25 cellular contexts compared by ENCODE assay signal in the genomic region with DNA sequence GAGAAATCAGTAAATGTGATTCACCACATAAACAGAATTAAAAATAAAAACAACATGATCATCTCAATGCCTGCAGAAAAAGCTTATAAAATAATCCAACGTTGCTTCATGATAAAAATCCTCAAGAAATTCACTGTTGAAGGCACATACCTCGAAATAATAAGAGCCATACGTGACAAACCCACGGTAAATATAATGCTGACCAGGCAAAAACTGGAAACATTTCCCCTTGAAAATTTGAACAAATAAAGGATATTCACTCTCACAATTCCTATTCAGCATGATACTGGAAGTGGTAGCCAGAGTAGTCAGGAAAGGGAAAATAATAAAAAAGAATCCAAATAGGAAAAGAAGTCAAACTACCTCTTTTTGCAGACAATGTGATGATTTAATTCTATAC.
DNase-seq lines count a peak whose midpoint lies in the region; ATAC-seq, FAIRE-seq and TF ChIP-seq lines count a peak whose summit lies in the region.
"Had no signal": no experiment of that assay in that cellular context is flagged by ENCODE, and none has a peak within 500 bp of the region (broad histone marks: within the 10 kb centered on the region; RNA-seq: fewer than 3 reads in every experiment).

No MANE protein-coding gene starts in this region.

- TF ChIP-seq POLR2A in HepG2 (IDR thresholded peaks at IDR 0.05; ENCODE audit: insufficient read depth in 1 of 2, low read depth in 2 of 2, low read length in 2 of 2) = no peak
- no peak for TF ChIP-seq POLR2A in right lobe of liver (IDR thresholded peaks at IDR 0.05)
- no peak for TF ChIP-seq POLR2A in IMR-90 (IDR thresholded peaks at IDR 0.05; ENCODE audit: low read depth, low read length)
- no peak for TF ChIP-seq POLR2A in H1 (IDR thresholded peaks at IDR 0.05; ENCODE audit: control extremely low read depth in 1 of 2, low read depth in 2 of 2, low read length in 2 of 2)
- no peak for TF ChIP-seq POLR2A in upper lobe of left lung (IDR thresholded peaks at IDR 0.05)

- H2BK20ac ChIP-seq in IMR-90 (ENCODE audit: low read depth, low read length) (no peak overlapping the region), H1 (ENCODE audit: low read length) (no peak overlapping the region)

- TF ChIP-seq RAD21 in HepG2 (CRISPR knock-in tag; IDR thresholded peaks at IDR 0.05) = no peak
- no peak for TF ChIP-seq RAD21 in IMR-90 (IDR thresholded peaks at IDR 0.05; ENCODE audit: low read length)
- no peak for TF ChIP-seq RAD21 in H1 (IDR thresholded peaks at IDR 0.05 in 1 of 2, conservative IDR thresholded peaks at IDR 0.05 in 1 of 2; ENCODE audit: low read depth in 2 of 2, low read length in 2 of 2)

- H3K4me2 ChIP-seq in HepG2 (ENCODE audit: low read depth, low read length) (no peak overlapping the region), IMR-90 (ENCODE audit: low read depth, low read length) (no peak overlapping the region), H1 (ENCODE audit: insufficient read depth in 1 of 2, low read depth in 2 of 2, low read length in 2 of 2) (no peak overlapping the region)
- H3K4me2 ChIP-seq: BLaER1 had no signal

- no peak overlapping the region for H4K5ac ChIP-seq in IMR-90 (ENCODE audit: low read depth, low read length)
- H4K5ac ChIP-seq in H1 (ENCODE audit: insufficient read length, low read depth, low read length) = no peak overlapping the region

- H2BK120ac ChIP-seq in IMR-90 (ENCODE audit: low read depth, low read length) (no peak overlapping the region), H1 (replicated peaks; ENCODE audit: low read depth, low read length) (no peak overlapping the region)

- TF ChIP-seq EP300 in HepG2 (IDR thresholded peaks at IDR 0.05; ENCODE audit: low read depth in 2 of 2, low read length in 2 of 2) (no peak), HepG2 (CRISPR knock-in tag; IDR thresholded peaks at IDR 0.05; ENCODE audit: borderline replicate concordance) (no peak), H1 (IDR thresholded peaks at IDR 0.05; ENCODE audit: borderline replicate concordance in 1 of 2, low read depth in 2 of 2, low read length in 2 of 2) (no peak), upper lobe of left lung (IDR thresholded peaks at IDR 0.05) (no peak)

- BruUV-seq in HepG2 (replicated peaks; lab: Mats Ljungman, UMichigan) = no TSS peak
- BruUV-seq in IMR-90 (replicated peaks; lab: Mats Ljungman, UMichigan) = no TSS peak

- H2BK15ac ChIP-seq in IMR-90 (ENCODE audit: low read depth, low read length) (no peak overlapping the region), H1 (ENCODE audit: low read length) (no peak overlapping the region)

- no peaks in the 10 kb centered on the region for H3K9me3 ChIP-seq in HepG2 (ENCODE audit: low read length)
- H3K9me3 ChIP-seq in right lobe of liver = no peaks in the 10 kb centered on the region
- no peaks in the 10 kb centered on the region for H3K9me3 ChIP-seq in IMR-90 (ENCODE audit: control insufficient read depth, insufficient read depth, low read length)
- no peaks in the 10 kb centered on the region for H3K9me3 ChIP-seq in H1 (ENCODE audit: insufficient read depth in 2 of 2, low read depth in 1 of 2, low read length in 1 of 2)
- no peaks in the 10 kb centered on the region for H3K9me3 ChIP-seq in upper lobe of left lung
- H3K9me3 ChIP-seq: BE2C, BLaER1 had no signal

- H3K9me1 ChIP-seq in IMR-90 (ENCODE audit: insufficient read depth, low read length) = no peaks in the 10 kb centered on the region

- H3K4me3 ChIP-seq in HepG2 (replicated peaks in 1 of 3; ENCODE audit: insufficient read depth in 1 of 3, low read depth in 2 of 3, low read length in 3 of 3) (no peak overlapping the region), right lobe of liver (no peak overlapping the region), IMR-90 (ENCODE audit: insufficient read depth, low read depth, low read length) (no peak overlapping the region), H1 (ENCODE audit: extremely low read depth in 1 of 4, insufficient read depth in 2 of 4, low read depth in 3 of 4, low read length in 4 of 4) (no peak overlapping the region), upper lobe of left lung (no peak overlapping the region)
- H3K4me3 ChIP-seq: BLaER1, GM12878 had no signal

- 0% methylated on average over 4 of the region's 4 CpGs for WGBS in HepG2 (ENCODE audit: low lambda C conversion rate)
- WGBS in right lobe of liver (ENCODE audit: insufficient coverage, low coverage, low lambda C conversion rate, missing lambda C conversion rate) = 38% methylated on average over 4 of the region's 4 CpGs
- no CpG with 5 or more reads among the region's 4 CpGs for WGBS in IMR-90 (ENCODE audit: extremely low coverage in 2 of 2, insufficient read length in 1 of 2), 2 experiments
- 95% methylated on average over 4 of the region's 4 CpGs; no CpG with 5 or more reads in 1 of the 2 experiments for WGBS in H1 (ENCODE audit: extremely low coverage in 1 of 2, insufficient coverage in 1 of 2, insufficient read length in 1 of 2, insufficient replicate concordance in 2 of 2, low coverage in 1 of 2, low lambda C conversion rate in 2 of 2, missing lambda C conversion rate in 1 of 2), 2 experiments
- 80 to 89% methylated on average over 4 of the region's 4 CpGs for WGBS in upper lobe of left lung, 2 donors

- CTCF ChIA-PET in HepG2 (lab: Yijun Ruan, JAX; ENCODE audit: low intra/inter-chr PET ratio, low total read pairs) = no interaction called here
- CTCF ChIA-PET in IMR-90 (lab: Yijun Ruan, JAX) = no interaction called here
- CTCF ChIA-PET in H1 (lab: Charles Lee; ENCODE audit: partially characterized antibody) = no interaction called here

- H2AK5ac ChIP-seq in IMR-90 (ENCODE audit: low read depth, low read length) = no peak overlapping the region
- no peak overlapping the region for H2AK5ac ChIP-seq in H1 (ENCODE audit: low read depth, low read length)

- H2AK9ac ChIP-seq in IMR-90 (replicated peaks; ENCODE audit: low read depth, low read length, poor library complexity) = no peak overlapping the region

- H4K20me1 ChIP-seq in HepG2 (ENCODE audit: insufficient read depth, low read length) (no peaks in the 10 kb centered on the region), IMR-90 (ENCODE audit: insufficient read depth, low read length) (no peaks in the 10 kb centered on the region), H1 (replicated peaks in 1 of 2; ENCODE audit: control insufficient read depth in 1 of 2, insufficient read depth in 2 of 2, low read length in 2 of 2) (no peaks in the 10 kb centered on the region)
- H4K20me1 ChIP-seq: BLaER1 had no signal

- DNase-seq in HepG2 (ENCODE audit: low spot score) = no peak
- DNase-seq in right lobe of liver = no peak
- no peak for DNase-seq in IMR-90
- DNase-seq in H1 (ENCODE audit: low read depth in 1 of 2, low spot score in 2 of 2) = no peak
- DNase-seq in NCI-H1930 (lab: John Stamatoyannopoulos, UW) = no peak
- DNase-seq in upper lobe of left lung = no peak
- no peak for DNase-seq in dermis blood vessel endothelial cell
- DNase-seq: ACHN; BE2C; CD4-positive, alpha-beta memory T cell; CD4-positive, CD25-positive, alpha-beta regulatory T cell; CD8-positive, alpha-beta memory T cell; COR-L47; DMS 273 treated with DMSO at 0.1 percent for 48 hours; DMS153; DMS53; DMS79; DND-41; EL; GDM1 had no signal

- H4K91ac ChIP-seq in IMR-90 (ENCODE audit: insufficient read depth, low read depth, low read length) = no peak overlapping the region
- H4K91ac ChIP-seq in H1 (replicated peaks; ENCODE audit: insufficient read length, low read length) = no peak overlapping the region

- H3K36me3 ChIP-seq in HepG2 (replicated peaks in 1 of 2; ENCODE audit: control insufficient read depth in 1 of 2, insufficient read depth in 2 of 2, low read length in 2 of 2) (no peaks in the 10 kb centered on the region), right lobe of liver (no peaks in the 10 kb centered on the region), IMR-90 (ENCODE audit: control insufficient read depth, insufficient read depth, low read length) (no peaks in the 10 kb centered on the region), H1 (ENCODE audit: control insufficient read depth in 2 of 4, insufficient read depth in 4 of 4, low read length in 3 of 4) (no peaks in the 10 kb centered on the region), upper lobe of left lung (no peaks in the 10 kb centered on the region)
- H3K36me3 ChIP-seq: BE2C, BLaER1 had no signal

- H3K18ac ChIP-seq in IMR-90 (ENCODE audit: low read depth, low read length) (no peak overlapping the region), H1 (ENCODE audit: extremely low read depth, low read length) (no peak overlapping the region)

- no peak overlapping the region for H2BK12ac ChIP-seq in H1 (ENCODE audit: low read depth, low read length)

- H3K79me2 ChIP-seq in HepG2 (ENCODE audit: insufficient read depth, low read length) (no peaks in the 10 kb centered on the region), H1 (ENCODE audit: control insufficient read depth in 1 of 2, insufficient read depth in 2 of 2, low read length in 2 of 2) (no peaks in the 10 kb centered on the region)

- TF ChIP-seq CTCF in HepG2 (CRISPR knock-in tag; IDR thresholded peaks at IDR 0.05) (no peak), right lobe of liver (IDR thresholded peaks at IDR 0.05) (no peak), IMR-90 (conservative IDR thresholded peaks at IDR 0.05; ENCODE audit: low read depth, low read length) (no peak), H1 (IDR thresholded peaks at IDR 0.05; ENCODE audit: control extremely low read depth in 1 of 3, insufficient read depth in 1 of 3, low read depth in 1 of 3, low read length in 3 of 3) (no peak), upper lobe of left lung (IDR thresholded peaks at IDR 0.05) (no peak)

- in situ Hi-C loops in HepG2 (cut with HindIII; ENCODE audit: extremely low pct_ligation_motif_present, low pct_unique_long_range_greater_than_20kb) = no loop called here
- in situ Hi-C loops in IMR-90 (cut with MboI; ENCODE audit: low sequenced_read_pairs) = no loop called here

- no peaks in the 10 kb centered on the region for H3K23me2 ChIP-seq in H1 (ENCODE audit: low read depth, low read length)

- H3K4ac ChIP-seq in IMR-90 (ENCODE audit: low read depth, low read length) (no peak overlapping the region), H1 (replicated peaks; ENCODE audit: insufficient read length, low read depth, low read length) (no peak overlapping the region)

- H4K8ac ChIP-seq in IMR-90 (ENCODE audit: low read depth in 2 of 2, low read length in 2 of 2) = no peak overlapping the region
- no peak overlapping the region for H4K8ac ChIP-seq in H1 (ENCODE audit: extremely low read depth, insufficient read depth, low read length)

- H3K23ac ChIP-seq in IMR-90 (ENCODE audit: low read depth, low read length) (no peak overlapping the region), H1 (ENCODE audit: insufficient read length) (no peak overlapping the region)

- H3K9ac ChIP-seq in HepG2 (ENCODE audit: insufficient read depth, low read depth, low read length) = no peak overlapping the region
- no peak overlapping the region for H3K9ac ChIP-seq in IMR-90 (ENCODE audit: low read depth, low read length)
- H3K9ac ChIP-seq in H1 (replicated peaks in 1 of 4; ENCODE audit: extremely low read depth in 1 of 4, low read depth in 3 of 4, low read length in 3 of 4) = no peak overlapping the region
- H3K9ac ChIP-seq: BLaER1 had no signal

- H3K79me1 ChIP-seq in IMR-90 (ENCODE audit: low read depth in 1 of 2, low read length in 2 of 2) (no peaks in the 10 kb centered on the region), H1 (ENCODE audit: low read depth, low read length) (no peaks in the 10 kb centered on the region)

- POLR2A ChIA-PET in HepG2 (lab: Yijun Ruan, JAX) (no interaction called here), IMR-90 (lab: Charles Lee; ENCODE audit: unreplicated experiment) (no interaction called here), H1 (lab: Charles Lee; ENCODE audit: partially characterized antibody) (no interaction called here)

- intact Hi-C loops in HepG2 (cut with micrococcal nuclease; ENCODE audit: unreplicated experiment) (no loop called here), right lobe of liver (cut with DNase I) (no loop called here), IMR-90 (cut with micrococcal nuclease) (loop anchor here (10.0 kb wide), 1 partner anchor 894 kb away; no protein-coding TSS in a partner anchor)

- H3K27ac ChIP-seq in HepG2 (ENCODE audit: extremely low read length, insufficient read depth, low read length) (no peak overlapping the region), right lobe of liver (no peak overlapping the region), IMR-90 (ENCODE audit: insufficient read depth, low read length) (no peak overlapping the region), H1 (ENCODE audit: low read depth, low read length) (no peak overlapping the region), upper lobe of left lung (no peak overlapping the region)
- H3K27ac ChIP-seq: BLaER1 had no signal

- dilution Hi-C loops in IMR-90 (cut with HindIII; ENCODE audit: low sequenced_read_pairs, unreplicated experiment) = no loop called here

- H3K56ac ChIP-seq in IMR-90 (ENCODE audit: extremely low read depth, insufficient read depth, low read length) (no peak overlapping the region), H1 (replicated peaks; ENCODE audit: insufficient read length, low read depth, low read length) (no peak overlapping the region)

- ATAC-seq in HepG2 (no peak), right lobe of liver (no peak), IMR-90 (ENCODE audit: low read depth) (no peak), upper lobe of left lung (ENCODE audit: low FRiP score in 2 of 2) (no peak)
- ATAC-seq: GM12878 had no signal

- FAIRE-seq in HepG2 (lab: Jason Lieb, UNC) (no peak), TTC549 (lab: Jason Lieb, UNC) (peak; percentile 3), H1 (lab: Jason Lieb, UNC) (no peak)
- FAIRE-seq: GM12878, GM12892, GM18507 had no signal

- no peak overlapping the region for H3K14ac ChIP-seq in IMR-90 (replicated peaks; ENCODE audit: low read depth, low read length)
- H3K14ac ChIP-seq in H1 (ENCODE audit: insufficient read length) = no peak overlapping the region

- H2AFZ ChIP-seq in HepG2 (ENCODE audit: low read length) (no peak overlapping the region), IMR-90 (replicated peaks; ENCODE audit: low read length, poor library complexity) (no peak overlapping the region), H1 (ENCODE audit: low read length) (no peak overlapping the region)

- H3K4me1 ChIP-seq in HepG2 (ENCODE audit: insufficient read depth, low read length) (no peaks in the 10 kb centered on the region), right lobe of liver (no peaks in the 10 kb centered on the region), IMR-90 (ENCODE audit: control insufficient read depth, insufficient read depth, low read length) (no peaks in the 10 kb centered on the region), H1 (replicated peaks in 1 of 4; ENCODE audit: control insufficient read depth in 3 of 4, insufficient read depth in 4 of 4, low read length in 3 of 4) (no peaks in the 10 kb centered on the region), upper lobe of left lung (no peaks in the 10 kb centered on the region)
- H3K4me1 ChIP-seq: BE2C, BLaER1 had no signal

- H3K27me3 ChIP-seq in HepG2 (ENCODE audit: control insufficient read depth in 1 of 2, insufficient read depth in 2 of 2, low read length in 2 of 2) (no peaks in the 10 kb centered on the region), right lobe of liver (no peaks in the 10 kb centered on the region), IMR-90 (ENCODE audit: control insufficient read depth, insufficient read depth, low read length) (no peaks in the 10 kb centered on the region), H1 (replicated peaks in 1 of 4; ENCODE audit: control insufficient read depth in 3 of 4, extremely low read depth in 1 of 4, insufficient read depth in 3 of 4, low read length in 3 of 4) (no peaks in the 10 kb centered on the region), upper lobe of left lung (no peaks in the 10 kb centered on the region)
- H3K27me3 ChIP-seq: BE2C, BLaER1 had no signal

- no peak overlapping the region for H2BK5ac ChIP-seq in IMR-90 (ENCODE audit: low read depth, low read length, poor library complexity, severe bottlenecking)
- no peak overlapping the region for H2BK5ac ChIP-seq in H1 (ENCODE audit: low read depth, low read length)
